ENCODE assay signal across 1 cellular context in genomic region chr22:24011735-24012068, GRCh38.
TF ChIP-seq lines count a peak whose summit lies in the region.

No MANE protein-coding gene starts in this region.

TF ChIP-seq in GM23338, 12 proteins besides CTCF, POLR2A, EP300 and RAD21 (continued from another document):
- TF ChIP-seq ZNF331 (CRISPR knock-in tag; IDR thresholded peaks at IDR 0.05; ENCODE audit: low read depth): no peak
- no peak for TF ChIP-seq STAT1 (IDR thresholded peaks at IDR 0.05; ENCODE audit: unreplicated experiment)
- TF ChIP-seq EZH2phosphoT487 (IDR thresholded peaks at IDR 0.05; ENCODE audit: unreplicated experiment): no peak
- TF ChIP-seq EZH2 (IDR thresholded peaks at IDR 0.05; ENCODE audit: low read depth, unreplicated experiment): no peak
- no peak for TF ChIP-seq CREB1 (CRISPR knock-in tag; IDR thresholded peaks at IDR 0.05; ENCODE audit: low read depth)
- TF ChIP-seq NANOG (IDR thresholded peaks at IDR 0.05; ENCODE audit: borderline replicate concordance): no peak
